In genomic region chr4:108650212-108651067, GRCh38 we compare ENCODE assay signal across 8 cellular contexts. TPM values are rescaled to one million over a fixed set of nuclear protein-coding genes. Genes with fewer than 3 reads are reported as not detected.
DNase-seq lines count a peak whose midpoint lies in the region; FAIRE-seq and TF ChIP-seq lines count a peak whose summit lies in the region.

OSTC (plus strand) TSS chr4:108650599; CDS start chr4:108650656, 57 bp downstream.

- no peak within 1 kb of the TSS for H2BK5ac ChIP-seq in neuronal stem cell (ENCODE audit: low read length)

- peak; percentile 70 for TF ChIP-seq POLR2A in NB4 (IDR thresholded peaks at IDR 0.05; ENCODE audit: extremely low read depth, insufficient read length)

- H3K27me3 ChIP-seq in neuronal stem cell (ENCODE audit: control insufficient read depth in 3 of 3, insufficient read depth in 3 of 3, low read depth in 1 of 3, low read length in 3 of 3): no peaks in the 10 kb centered on the region

- H3K9ac ChIP-seq in SK-N-MC (ENCODE audit: insufficient read length): peak within 1 kb of the TSS; percentile 91
- H3K9ac ChIP-seq in neuronal stem cell (ENCODE audit: low read depth, low read length, poor library complexity): peak within 1 kb of the TSS; percentile 93

- H3K36me3 Mint-ChIP-seq in HFFc6 (ENCODE audit: low read depth): peaks cover 31% of the 10 kb centered on the region
- H3K36me3 Mint-ChIP-seq in activated naive CD4-positive, alpha-beta T cell treated with anti-CD3 and anti-CD28 coated beads, Interleukin-2, amount 10 ng/mL, durations not matched to agents 7 days and 5 days: peaks cover 13% of the 10 kb centered on the region

- H3K23ac ChIP-seq in neuronal stem cell (ENCODE audit: low read depth, low read length, poor library complexity): peak within 1 kb of the TSS; percentile 81

- WGBS in neuronal stem cell (ENCODE audit: extremely low coverage in 2 of 2, insufficient read length in 2 of 2, insufficient replicate concordance in 1 of 2), 2 donors: no CpG with 5 or more reads among the region's 46 CpGs

- H2BK120ac ChIP-seq in neuronal stem cell (ENCODE audit: low read depth, low read length): no peak within 1 kb of the TSS

- H3K14ac ChIP-seq in neuronal stem cell (ENCODE audit: low read length): no peak within 1 kb of the TSS

- no peak within 1 kb of the TSS for H2BK15ac ChIP-seq in neuronal stem cell (ENCODE audit: low read length)

- H3K4me1 ChIP-seq in neuronal stem cell (ENCODE audit: control insufficient read depth in 2 of 2, insufficient read depth in 1 of 2, low read depth in 1 of 2, low read length in 2 of 2): no peaks in the 10 kb centered on the region

- peak within 1 kb of the TSS; percentile 96 for H3K4me3 Mint-ChIP-seq in HFFc6
- H3K4me3 Mint-ChIP-seq in activated naive CD4-positive, alpha-beta T cell treated with anti-CD3 and anti-CD28 coated beads, Interleukin-2, amount 10 ng/mL, durations not matched to agents 7 days and 5 days: peak within 1 kb of the TSS; percentile 84

- FAIRE-seq in frontal cortex (lab: Jason Lieb, UNC): peak; percentile 96

- peaks cover 29% of the 10 kb centered on the region for H3K4me1 Mint-ChIP-seq in HFFc6 (ENCODE audit: low read depth)
- H3K4me1 Mint-ChIP-seq in activated naive CD4-positive, alpha-beta T cell treated with anti-CD3 and anti-CD28 coated beads, Interleukin-2, amount 10 ng/mL, durations not matched to agents 7 days and 5 days: peaks cover 36% of the 10 kb centered on the region

- H4K91ac ChIP-seq in neuronal stem cell (ENCODE audit: low read depth, low read length, poor library complexity): no peak within 1 kb of the TSS

- H2AFZ ChIP-seq in neuronal stem cell (ENCODE audit: low read length): peak within 1 kb of the TSS; percentile 93

- no peak within 1 kb of the TSS for H4K8ac ChIP-seq in neuronal stem cell (ENCODE audit: low read depth, low read length)

- H3K9me3 ChIP-seq in SK-N-MC (ENCODE audit: low read depth, low read length): no peaks in the 10 kb centered on the region
- no peaks in the 10 kb centered on the region for H3K9me3 ChIP-seq in neuronal stem cell (replicated peaks in 1 of 2; ENCODE audit: control insufficient read depth in 2 of 2, insufficient read depth in 1 of 2, low read depth in 1 of 2, low read length in 2 of 2)

- no peak within 1 kb of the TSS for H2BK12ac ChIP-seq in neuronal stem cell (ENCODE audit: low read length)

- CTCF ChIA-PET in activated naive CD4-positive, alpha-beta T cell treated with anti-CD3 and anti-CD28 coated beads, Interleukin-2, amount 10 ng/mL, durations not matched to agents 7 days and 5 days (lab: Charles Lee): no interaction called here

- H2AK5ac ChIP-seq in neuronal stem cell (ENCODE audit: low read depth, low read length): no peak within 1 kb of the TSS

- no peak within 1 kb of the TSS for H3K4ac ChIP-seq in neuronal stem cell (ENCODE audit: low read length)

- H3K4me3 ChIP-seq in NB4 (ENCODE audit: low read depth, low read length) (peak within 1 kb of the TSS; percentile 100), SK-N-MC (peak within 1 kb of the TSS; percentile 85), neuronal stem cell (ENCODE audit: low read length in 2 of 2) (peak within 1 kb of the TSS; percentile 60 to 98)

- H3K36me3 ChIP-seq in SK-N-MC (ENCODE audit: insufficient read depth, low read length) (peaks cover 28% of the 10 kb centered on the region), neuronal stem cell (replicated peaks in 1 of 2; ENCODE audit: control insufficient read depth in 2 of 2, insufficient read depth in 2 of 2, low read length in 2 of 2) (peaks cover 0 to 22% of the 10 kb centered on the region in 2 donors)

- peak within 1 kb of the TSS; percentile 69; the same call in 1 of the 2 replicates for H3K27ac ChIP-seq in SK-N-MC
- H3K27ac ChIP-seq in neuronal stem cell (replicated peaks; ENCODE audit: low read length): no peak within 1 kb of the TSS

- DNase-seq in GM04503 (ENCODE audit: low read depth): peak; percentile 79
- peak; percentile 94 for DNase-seq in HFFc6
- peak; percentile 92 for DNase-seq in NB4 (ENCODE audit: low read depth)
- peak; percentile 97 for DNase-seq in SK-N-MC (ENCODE audit: low read depth, low spot score)
- peak; percentile 94 for DNase-seq in activated naive CD4-positive, alpha-beta T cell treated with anti-CD3 and anti-CD28 coated beads, Interleukin-2, amount 10 ng/mL, durations not matched to agents 7 days and 5 days
- peak; percentile 75 to 86 for DNase-seq in frontal cortex (ENCODE audit: low spot score in 2 of 2)
- DNase-seq in neuronal stem cell (ENCODE audit: low spot score): peak; percentile 94

- H3K4me2 ChIP-seq in neuronal stem cell (ENCODE audit: insufficient read depth, low read length, poor library complexity, severe bottlenecking): peak within 1 kb of the TSS; percentile 58

- peak within 1 kb of the TSS; percentile 92 for H3K27ac Mint-ChIP-seq in HFFc6
- peak within 1 kb of the TSS; percentile 85 for H3K27ac Mint-ChIP-seq in activated naive CD4-positive, alpha-beta T cell treated with anti-CD3 and anti-CD28 coated beads, Interleukin-2, amount 10 ng/mL, durations not matched to agents 7 days and 5 days

- H3K79me1 ChIP-seq in neuronal stem cell (ENCODE audit: low read depth, low read length): peaks cover 3% of the 10 kb centered on the region

- H3K27me3 Mint-ChIP-seq in HFFc6 (ENCODE audit: insufficient read depth): no peaks in the 10 kb centered on the region
- H3K27me3 Mint-ChIP-seq in activated naive CD4-positive, alpha-beta T cell treated with anti-CD3 and anti-CD28 coated beads, Interleukin-2, amount 10 ng/mL, durations not matched to agents 7 days and 5 days: no peaks in the 10 kb centered on the region

- TF ChIP-seq CTCF in HFFc6 (IDR thresholded peaks at IDR 0.05) (peak; percentile 65), NB4 (IDR thresholded peaks at IDR 0.05; ENCODE audit: low read depth, low read length) (no peak), subcutaneous adipose tissue (IDR thresholded peaks at IDR 0.05; ENCODE audit: low read depth) (no peak)

- no peaks in the 10 kb centered on the region for H3K9me3 Mint-ChIP-seq in HFFc6
- no peaks in the 10 kb centered on the region for H3K9me3 Mint-ChIP-seq in activated naive CD4-positive, alpha-beta T cell treated with anti-CD3 and anti-CD28 coated beads, Interleukin-2, amount 10 ng/mL, durations not matched to agents 7 days and 5 days

- H3K18ac ChIP-seq in neuronal stem cell (ENCODE audit: low read length): peak within 1 kb of the TSS; percentile 53

RNA-seq across cellular contexts. Expression of gene OSTC, which starts in this region (rescaled TPM):
- total RNA-seq in HFFc6 (2021; fragmentation: NEBNext Ultra II Directional; extraction: Animal tissue kit (Norgen Biotek cat#: 25700)): 100 to 1,000 TPM; 178 to 259 (median 189) TPM
- total RNA-seq in frontal cortex: 45.7 TPM
- polyA plus RNA-seq in neuronal stem cell (2013, experiment 1 of 2): 198 TPM
- 208 TPM for polyA plus RNA-seq in neuronal stem cell (2013, experiment 2 of 2)
- total RNA-seq in subcutaneous adipose tissue: 10 to 100 TPM; 34.7 to 97.1 (median 69.7) TPM
